25 cellular contexts compared by ENCODE assay signal in genomic region chr1:114462341-114462740, GRCh38.
"Had no signal": no experiment of that assay in that cellular context is flagged by ENCODE, and none has a peak within 500 bp of the region (broad histone marks: within the 10 kb centered on the region; RNA-seq: fewer than 3 reads in every experiment).

No MANE protein-coding gene starts in this region.

- H3K27me3 ChIP-seq: ascending aorta, heart left ventricle, neural progenitor cell, right atrium auricular region, spleen, testis, transverse colon had no signal

- H3K9me3 ChIP-seq: ascending aorta, right atrium auricular region, spleen, testis, transverse colon had no signal

- H3K9ac ChIP-seq: neural progenitor cell had no signal

- H3K4me2 ChIP-seq: neural progenitor cell had no signal

- DNase-seq: activated CD4-positive, alpha-beta T cell treated with anti-CD3 and anti-CD28 coated beads for 48 hours; activated CD4-positive, alpha-beta T cell treated with anti-CD3 and anti-CD28 coated beads, Interleukin-2, amount 50 U/mL, for 48 hours; activated CD8-positive, alpha-beta memory T cell treated with anti-CD3 and anti-CD28 coated beads, Interleukin-2, amount 50 U/mL, for 4 hours; activated effector memory CD4-positive, alpha-beta T cell treated with anti-CD3 and anti-CD28 coated beads, Interleukin-2, amount 50 U/mL, for 16 hours; activated naive CD4-positive, alpha-beta T cell treated with anti-CD3 and anti-CD28 coated beads for 36 hours; activated naive CD8-positive, alpha-beta T cell treated with anti-CD3 and anti-CD28 coated beads for 36 hours; activated T-cell treated with anti-CD3 and anti-CD28 coated beads, Interleukin-2, amount 50 U/mL, for 1 hour; cortex of kidney; foreskin fibroblast; heart left ventricle; hypothalamus; immature natural killer cell; midbrain; naive thymus-derived CD8-positive, alpha-beta T cell; spleen; stimulated activated naive CD8-positive, alpha-beta T cell treated with anti-CD3 and anti-CD28 coated beads, Interleukin-15, Interleukin-2, amounts not matched to agents 100 U/mL and 50 U/mL, for 24 hours; SW 1271; T-helper 9 cell; testis; transverse colon; WERI-Rb-1 had no signal

- H3K36me3 ChIP-seq: neural progenitor cell, right atrium auricular region, transverse colon had no signal

- H3K4me3 ChIP-seq: ascending aorta, heart left ventricle, neural progenitor cell, right atrium auricular region, spleen, testis, transverse colon had no signal

- H3K4me1 ChIP-seq: ascending aorta, testis had no signal

- ATAC-seq: activated CD4-positive, CD25-positive, alpha-beta regulatory T cell treated with anti-CD3 and anti-CD28 coated beads, Interleukin-2, amount 50 U/mL, for 24 hours; heart left ventricle; naive thymus-derived CD8-positive, alpha-beta T cell; stimulated activated naive CD8-positive, alpha-beta T cell treated with anti-CD3 and anti-CD28 coated beads, Interleukin-15, Interleukin-2, amounts not matched to agents 100 U/mL and 50 U/mL, for 24 hours had no signal

- H2AFZ ChIP-seq: neural progenitor cell had no signal

- H3K27ac ChIP-seq: ascending aorta, heart left ventricle, neural progenitor cell, right atrium auricular region, spleen, testis, transverse colon, WERI-Rb-1 had no signal
